ENCODE assay signal across 8 cellular contexts in genomic region chr4:931194-931959, GRCh38. TPM values are rescaled to one million over a fixed set of nuclear protein-coding genes. Genes with fewer than 3 reads are reported as not detected.
DNase-seq lines count a peak whose midpoint lies in the region; ATAC-seq and TF ChIP-seq lines count a peak whose summit lies in the region.

No MANE protein-coding gene starts in this region.

- H3K9ac ChIP-seq in BLaER1 treated with 17β-estradiol and CSF1 and Interleukin-3, amounts not matched to agents 10 nM and 100 nM, result peak overlapping the region; percentile 89 to 99 (median 96)

- TF ChIP-seq EP300 in transverse colon (IDR thresholded peaks at IDR 0.05; ENCODE audit: low read depth), result no peak

- peaks cover 0 to 19% (median 8%) of the 10 kb centered on the region in 11 experiments; a peak in 12 of 22 replicates for H3K36me3 ChIP-seq in BLaER1 treated with 17β-estradiol and CSF1 and Interleukin-3, amounts not matched to agents 10 nM and 100 nM
- peaks cover 4% of the 10 kb centered on the region; the same call in 1 of the 2 replicates for H3K36me3 ChIP-seq in Panc1 (ENCODE audit: control insufficient read depth, insufficient read depth, low read length)
- no peaks in the 10 kb centered on the region for H3K36me3 ChIP-seq in transverse colon

- peak overlapping the region; percentile 84 to 96 (median 94) for H3K27ac ChIP-seq in BLaER1 treated with 17β-estradiol and CSF1 and Interleukin-3, amounts not matched to agents 10 nM and 100 nM
- H3K27ac ChIP-seq in Panc1 (ENCODE audit: low read length) (peak overlapping the region; percentile 69), transverse colon (peak overlapping the region; percentile 91 to 95 (median 92))

- peaks cover 40 to 54% (median 46%) of the 10 kb centered on the region in 11 experiments for H4K20me1 ChIP-seq in BLaER1 treated with 17β-estradiol and CSF1 and Interleukin-3, amounts not matched to agents 10 nM and 100 nM

- CTCF ChIA-PET in Panc1 (lab: Charles Lee), result no interaction called here

- peak; percentile 4 for ATAC-seq in GM21737 (IDR thresholded peaks at IDR 0.05; ENCODE audit: unreplicated experiment)
- ATAC-seq in Panc1, result peak; percentile 8

- in situ Hi-C loops in Panc1 (cut with HindIII; ENCODE audit: low pct_unique_long_range_greater_than_20kb, low sequenced_read_pairs) (no loop called here), transverse colon (cut with MboI; ENCODE audit: low pct_ligation_motif_present in 1 of 4, low pct_unique_long_range_greater_than_20kb in 1 of 4, low sequenced_read_pairs in 3 of 4) (no loop called here)

- TF ChIP-seq CTCF in Panc1 (IDR thresholded peaks at IDR 0.05) (no peak), transverse colon (IDR thresholded peaks at IDR 0.05) (no peak)

- intact Hi-C loops in Panc1 (cut with micrococcal nuclease; ENCODE audit: unreplicated experiment) (no loop called here), transverse colon (cut with DNase I; ENCODE audit: low total_unique reads) (no loop called here)

- H3K9me3 ChIP-seq in BLaER1 treated with 17β-estradiol and CSF1 and Interleukin-3, amounts not matched to agents 10 nM and 100 nM (replicated peaks in 1 of 11), result no peaks in the 10 kb centered on the region
- H3K9me3 ChIP-seq in Panc1 (ENCODE audit: control insufficient read depth, insufficient read depth, low read depth, low read length) (no peaks in the 10 kb centered on the region), transverse colon (no peaks in the 10 kb centered on the region)

- no peak for DNase-seq in Panc1 (ENCODE audit: low read depth, low spot score)
- DNase-seq in dedifferentiated amniotic fluid mesenchymal stem cell (ENCODE audit: extremely low spot score), result peak; percentile 30
- DNase-seq in lung microvascular endothelial cell (ENCODE audit: low read depth in 2 of 2), result peak; percentile 79
- DNase-seq in transverse colon, result peak; percentile 36
- no peak for DNase-seq in SIG-M5 treated with dmso at 0.1 percent for 504 hours (lab: John Stamatoyannopoulos, UW; ENCODE audit: unreplicated experiment)
- no peak for DNase-seq in NCI-H345 treated with DMSO at 0.1 percent for 48 hours (lab: John Stamatoyannopoulos, UW; ENCODE audit: unreplicated experiment)

- peak overlapping the region; percentile 92 to 100 (median 96) for H3K4me2 ChIP-seq in BLaER1 treated with 17β-estradiol and CSF1 and Interleukin-3, amounts not matched to agents 10 nM and 100 nM

- H3K27me3 ChIP-seq in BLaER1 treated with 17β-estradiol and CSF1 and Interleukin-3, amounts not matched to agents 10 nM and 100 nM, result no peaks in the 10 kb centered on the region
- H3K27me3 ChIP-seq in Panc1 (ENCODE audit: control insufficient read depth, insufficient read depth, low read length), result no peaks in the 10 kb centered on the region
- H3K27me3 ChIP-seq in transverse colon, result no peaks in the 10 kb centered on the region

- POLR2A ChIA-PET in Panc1 (lab: Charles Lee), result no interaction called here

- H3K4me3 ChIP-seq in BLaER1 treated with 17β-estradiol and CSF1 and Interleukin-3, amounts not matched to agents 10 nM and 100 nM, result peak overlapping the region; percentile 86 to 100 (median 100)
- peak overlapping the region; percentile 90 to 97 for H3K4me3 ChIP-seq in Panc1 (ENCODE audit: low read depth in 2 of 2, low read length in 2 of 2)
- H3K4me3 ChIP-seq in transverse colon, result peak overlapping the region; percentile 56 to 99 (median 77)

- peak; percentile 38 for TF ChIP-seq POLR2A in transverse colon (IDR thresholded peaks at IDR 0.05)

- peaks cover 51 to 74% (median 68%) of the 10 kb centered on the region in 10 experiments for H3K4me1 ChIP-seq in BLaER1 treated with 17β-estradiol and CSF1 and Interleukin-3, amounts not matched to agents 10 nM and 100 nM
- H3K4me1 ChIP-seq in Panc1 (ENCODE audit: control insufficient read depth, insufficient read depth, low read length) (peaks cover 13% of the 10 kb centered on the region; the same call in 1 of the 2 replicates), transverse colon (peaks cover 17 to 49% (median 32%) of the 10 kb centered on the region in 4 donors)

- TSS peak; percentile 93 for BruUV-seq in Panc1 (replicated peaks; lab: Mats Ljungman, UMichigan)

- WGBS in transverse colon (ENCODE audit: low coverage in 1 of 2), 2 donors, result 3% methylated on average over 22 of the region's 31 CpGs; no CpG with 5 or more reads in 1 of the 2 donors

RNA-seq across cellular contexts. Expression of gene GAK, which starts 0.7 kb away (rescaled TPM):
- total RNA-seq in Panc1 (2021; ENCODE audit: unreplicated experiment) (86.6 TPM), lung microvascular endothelial cell (42.1 and 74.8 TPM in 2 replicates), transverse colon (100 to 1,000 TPM; 230 to 882 (median 305) TPM)
- polyA plus RNA-seq in Panc1 (2012; ENCODE audit: insufficient read length), result 56.0 TPM

RNA-seq across cellular contexts. Expression of gene TMEM175, which starts 0.9 kb away (rescaled TPM):
- total RNA-seq in Panc1 (2021; ENCODE audit: unreplicated experiment), result 21.8 TPM
- polyA plus RNA-seq in Panc1 (2012; ENCODE audit: insufficient read length), result 32.5 TPM
- total RNA-seq in lung microvascular endothelial cell, result 7.2 and 8.5 TPM in 2 replicates
- total RNA-seq in transverse colon, result 100 to 1,000 TPM in 1 of 4 donors, 10 to 100 TPM in 3; 44.0 to 116 (median 50.5) TPM

RNA-seq across cellular contexts. Expression of gene DGKQ, which starts 42.0 kb away (rescaled TPM):
- total RNA-seq in Panc1 (2021; ENCODE audit: unreplicated experiment) (12.2 TPM), lung microvascular endothelial cell (11.1 and 18.3 TPM in 2 replicates), transverse colon (100 to 1,000 TPM in 2 of 4 donors, 10 to 100 TPM in 2; 51.8 to 147 (median 86.0) TPM)
- polyA plus RNA-seq in Panc1 (2012; ENCODE audit: insufficient read length), result 14.1 TPM

RNA-seq across cellular contexts. Expression of gene IDUA, which starts 55.5 kb away (rescaled TPM):
- total RNA-seq in Panc1 (2021; ENCODE audit: unreplicated experiment), result 30.6 TPM
- 28.5 TPM for polyA plus RNA-seq in Panc1 (2012; ENCODE audit: insufficient read length)
- 4.8 and 9.5 TPM in 2 replicates for total RNA-seq in lung microvascular endothelial cell
- total RNA-seq in transverse colon, result 10 to 100 TPM; 25.9 to 78.6 (median 40.4) TPM

Comparison
In these comparisons a context has a peak if more than half of its experiments do, and no peak if none do; other contexts are left out.
1. DNase-seq: peak in dedifferentiated amniotic fluid mesenchymal stem cell (single experiment), lung microvascular endothelial cell (2 of 2) and transverse colon (single experiment); none in Panc1 (single experiment), SIG-M5 treated with dmso at 0.1 percent for 504 hours (single experiment) and NCI-H345 treated with DMSO at 0.1 percent for 48 hours (single experiment).
2. Peak in every context shown above with its lines, with median percentiles within 50 percentile points of each other: H3K27ac ChIP-seq and H3K4me3 ChIP-seq.